Comparison of ENCODE assay signal across 19 cellular contexts in the genomic region with DNA sequence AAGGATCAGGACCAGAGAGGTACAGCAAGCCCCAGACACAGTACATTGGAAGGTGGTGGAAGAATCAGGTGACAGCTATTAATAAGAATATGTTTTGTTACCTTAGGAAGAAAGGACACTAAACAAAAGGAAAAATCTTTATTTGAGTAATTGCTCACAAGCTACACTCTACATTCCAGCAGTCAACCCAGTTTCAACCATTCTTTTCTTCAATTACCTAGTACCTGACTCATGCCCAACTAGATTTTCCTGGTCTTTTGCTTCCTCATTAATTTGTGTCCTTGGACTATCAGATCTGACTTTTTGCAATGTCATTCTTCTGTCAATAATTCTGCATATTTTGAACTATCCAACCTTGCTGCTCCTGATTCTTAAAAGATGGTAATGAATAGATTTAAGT. TPM values are rescaled to one million over a fixed set of nuclear protein-coding genes. Genes with fewer than 3 reads are reported as not detected.
A peak's percentile ranks its signal among the peaks of the same experiment; 100 is the strongest.
DNase-seq lines count a peak whose midpoint lies in the region; ATAC-seq, FAIRE-seq and TF ChIP-seq lines count a peak whose summit lies in the region.
"Had no signal": no experiment of that assay in that cellular context is flagged by ENCODE, and none has a peak within 500 bp of the region (broad histone marks: within the 10 kb centered on the region; RNA-seq: fewer than 3 reads in every experiment).

No MANE protein-coding gene starts in this region.

- H3K36me3 ChIP-seq in mammary epithelial cell (ENCODE audit: insufficient read depth, low read length) = no peaks in the 10 kb centered on the region
- no peaks in the 10 kb centered on the region for H3K36me3 ChIP-seq in pancreas
- H3K36me3 ChIP-seq: BLaER1 treated with 17β-estradiol and CSF1 and Interleukin-3, amounts not matched to agents 10 nM and 100 nM had no signal

- H3K27ac ChIP-seq in mammary epithelial cell (ENCODE audit: insufficient read depth, low read depth, low read length) (no peak overlapping the region), epithelial cell of prostate (peak overlapping the region; percentile 77), pancreas (no peak overlapping the region)
- H3K27ac ChIP-seq: BLaER1 treated with 17β-estradiol and CSF1 and Interleukin-3, amounts not matched to agents 10 nM and 100 nM had no signal

- ATAC-seq in pancreas (no peak), GM18873 (IDR thresholded peaks at IDR 0.05; ENCODE audit: low FRiP score, unreplicated experiment) (no peak)
- ATAC-seq in stimulated activated memory B cell treated with anti-CD40 and anti-IgM and Interleukin-4, amounts not matched to agents 10 μg/mL and 1 μg/mL and 100 μg/mL, for 72 hours = no peak
- ATAC-seq: HCT116 had no signal

- DNase-seq in mammary epithelial cell = peak; percentile 11
- no peak for DNase-seq in MCF 10A (ENCODE audit: unreplicated experiment)
- DNase-seq in epithelial cell of prostate (ENCODE audit: low read depth, low spot score) = no peak
- DNase-seq in pancreas = no peak
- DNase-seq in chondrocyte (ENCODE audit: low spot score) = no peak
- no peak for DNase-seq in NCI-H345 treated with DMSO at 0.1 percent for 48 hours (lab: John Stamatoyannopoulos, UW; ENCODE audit: unreplicated experiment)
- DNase-seq: 8988T; CD4-positive, CD25-positive, alpha-beta regulatory T cell; DND-41; GDM1; IMR-90 had no signal

- no peak for TF ChIP-seq CTCF in mammary epithelial cell (conservative IDR thresholded peaks at IDR 0.05 in 1 of 2, IDR thresholded peaks at IDR 0.05 in 1 of 2; ENCODE audit: extremely low read depth in 1 of 2, insufficient read depth in 1 of 2, low read depth in 1 of 2, low read length in 2 of 2)
- no peak for TF ChIP-seq CTCF in MCF 10A (IDR thresholded peaks at IDR 0.05; ENCODE audit: unreplicated experiment)
- no peak for TF ChIP-seq CTCF in pancreas (IDR thresholded peaks at IDR 0.05)
- no peak for TF ChIP-seq CTCF in chondrocyte (IDR thresholded peaks at IDR 0.05)

- CTCF ChIA-PET in mammary epithelial cell (lab: Charles Lee; ENCODE audit: low non-redundant PET) = no interaction called here
- CTCF ChIA-PET in MCF 10A (lab: Yijun Ruan, JAX) = no interaction called here

- H3K4me3 Mint-ChIP-seq in MCF 10A (ENCODE audit: unreplicated experiment) (no peak overlapping the region), chondrocyte (ENCODE audit: unreplicated experiment) (no peak overlapping the region)
- H3K4me3 Mint-ChIP-seq in stimulated activated memory B cell treated with anti-CD40 and anti-IgM and Interleukin-4, amounts not matched to agents 10 μg/mL and 1 μg/mL and 100 μg/mL, for 72 hours = no peak overlapping the region
- H3K4me3 Mint-ChIP-seq: CD4-positive, CD25-positive, alpha-beta regulatory T cell had no signal

- H3K4me1 ChIP-seq in mammary epithelial cell (ENCODE audit: insufficient read depth, low read length) = no peaks in the 10 kb centered on the region
- H3K4me1 ChIP-seq in pancreas = no peaks in the 10 kb centered on the region
- H3K4me1 ChIP-seq: BLaER1 treated with 17β-estradiol and CSF1 and Interleukin-3, amounts not matched to agents 10 nM and 100 nM had no signal

- POLR2A ChIA-PET in MCF 10A (lab: Yijun Ruan, JAX) = no interaction called here

- H3K9ac ChIP-seq in mammary epithelial cell (ENCODE audit: insufficient read depth, low read length) = no peak overlapping the region
- H3K9ac ChIP-seq: BLaER1 treated with 17β-estradiol and CSF1 and Interleukin-3, amounts not matched to agents 10 nM and 100 nM had no signal

- H3K4me3 ChIP-seq in mammary epithelial cell (replicated peaks in 1 of 3; ENCODE audit: insufficient read depth in 1 of 3, low read depth in 2 of 3, low read length in 3 of 3) (no peak overlapping the region), pancreas (no peak overlapping the region)
- H3K4me3 ChIP-seq: BLaER1 treated with 17β-estradiol and CSF1 and Interleukin-3, amounts not matched to agents 10 nM and 100 nM had no signal

- BruUV-seq in mammary epithelial cell (replicated peaks; lab: Mats Ljungman, UMichigan) (no TSS peak), MCF 10A (replicated peaks; lab: Mats Ljungman, UMichigan) (no TSS peak)

- no peaks in the 10 kb centered on the region for H3K4me1 Mint-ChIP-seq in MCF 10A (ENCODE audit: insufficient read depth, unreplicated experiment)
- no peaks in the 10 kb centered on the region for H3K4me1 Mint-ChIP-seq in stimulated activated memory B cell treated with anti-CD40 and anti-IgM and Interleukin-4, amounts not matched to agents 10 μg/mL and 1 μg/mL and 100 μg/mL, for 72 hours
- no peaks in the 10 kb centered on the region for H3K4me1 Mint-ChIP-seq in chondrocyte (ENCODE audit: low read depth)
- H3K4me1 Mint-ChIP-seq: CD4-positive, CD25-positive, alpha-beta regulatory T cell had no signal

- no peaks in the 10 kb centered on the region for H4K20me1 ChIP-seq in mammary epithelial cell (ENCODE audit: insufficient read depth, low read length)

- intact Hi-C loops in mammary epithelial cell (cut with micrococcal nuclease) = no loop called here
- intact Hi-C loops in MCF 10A (cut with micrococcal nuclease) = no loop called here
- intact Hi-C loops in pancreas (cut with DNase I) = no loop called here

- in situ Hi-C loops in mammary epithelial cell (cut with MboI; ENCODE audit: low sequenced_read_pairs in 2 of 2) = no loop called here

- H3K9me3 Mint-ChIP-seq in MCF 10A (ENCODE audit: unreplicated experiment) = no peaks in the 10 kb centered on the region
- no peaks in the 10 kb centered on the region for H3K9me3 Mint-ChIP-seq in stimulated activated memory B cell treated with anti-CD40 and anti-IgM and Interleukin-4, amounts not matched to agents 10 μg/mL and 1 μg/mL and 100 μg/mL, for 72 hours
- H3K9me3 Mint-ChIP-seq in chondrocyte (ENCODE audit: low read depth) = peaks cover 12% of the 10 kb centered on the region

- dilution Hi-C loops in mammary epithelial cell (cut with HindIII; ENCODE audit: low sequenced_read_pairs) = no loop called here

- H3K27me3 Mint-ChIP-seq in MCF 10A (ENCODE audit: insufficient read depth, unreplicated experiment) = peaks cover 48% of the 10 kb centered on the region
- no peaks in the 10 kb centered on the region for H3K27me3 Mint-ChIP-seq in stimulated activated memory B cell treated with anti-CD40 and anti-IgM and Interleukin-4, amounts not matched to agents 10 μg/mL and 1 μg/mL and 100 μg/mL, for 72 hours
- no peaks in the 10 kb centered on the region for H3K27me3 Mint-ChIP-seq in chondrocyte (ENCODE audit: low read depth)
- H3K27me3 Mint-ChIP-seq: CD4-positive, CD25-positive, alpha-beta regulatory T cell had no signal

- H3K27ac Mint-ChIP-seq in MCF 10A (ENCODE audit: low read depth, unreplicated experiment) = no peak overlapping the region
- no peak overlapping the region for H3K27ac Mint-ChIP-seq in stimulated activated memory B cell treated with anti-CD40 and anti-IgM and Interleukin-4, amounts not matched to agents 10 μg/mL and 1 μg/mL and 100 μg/mL, for 72 hours
- H3K27ac Mint-ChIP-seq in chondrocyte (ENCODE audit: unreplicated experiment) = no peak overlapping the region
- H3K27ac Mint-ChIP-seq: CD4-positive, CD25-positive, alpha-beta regulatory T cell had no signal

- H3K9me3 ChIP-seq in mammary epithelial cell (replicated peaks; ENCODE audit: insufficient read depth, low read length) (no peaks in the 10 kb centered on the region), pancreas (no peaks in the 10 kb centered on the region)

- H3K4me2 ChIP-seq in mammary epithelial cell (ENCODE audit: insufficient read depth, low read depth, low read length) = no peak overlapping the region
- H3K4me2 ChIP-seq: BLaER1 treated with 17β-estradiol and CSF1 and Interleukin-3, amounts not matched to agents 10 nM and 100 nM had no signal

- H3K36me3 Mint-ChIP-seq in MCF 10A (ENCODE audit: insufficient read depth, unreplicated experiment) (no peaks in the 10 kb centered on the region), chondrocyte (ENCODE audit: low read depth) (no peaks in the 10 kb centered on the region)
- H3K36me3 Mint-ChIP-seq in stimulated activated memory B cell treated with anti-CD40 and anti-IgM and Interleukin-4, amounts not matched to agents 10 μg/mL and 1 μg/mL and 100 μg/mL, for 72 hours = no peaks in the 10 kb centered on the region
- H3K36me3 Mint-ChIP-seq: CD4-positive, CD25-positive, alpha-beta regulatory T cell had no signal

- H3K27me3 ChIP-seq in mammary epithelial cell (ENCODE audit: insufficient read depth, low read length) (no peaks in the 10 kb centered on the region), pancreas (peaks cover 0 to 3% (median 0%) of the 10 kb centered on the region in 4 donors)

- peak; percentile 65 for FAIRE-seq in pancreas (lab: Jason Lieb, UNC)
- FAIRE-seq: GM12892, GM19239 had no signal

- H2AFZ ChIP-seq in mammary epithelial cell (ENCODE audit: low read depth, low read length) = no peak overlapping the region

- H3K79me2 ChIP-seq in mammary epithelial cell (ENCODE audit: insufficient read depth, low read length) = no peaks in the 10 kb centered on the region

RNA-seq across cellular contexts. Expression of gene GLRA2, which starts 22.5 kb away (rescaled TPM):
- not detected for total RNA-seq in mammary epithelial cell
- not detected for polyA plus RNA-seq in mammary epithelial cell
- not detected for polyA minus RNA-seq in mammary epithelial cell
- not detected in 2 replicates for total RNA-seq in MCF 10A (2022)
- total RNA-seq in pancreas = not detected
- under 1 TPM in 1 of 2 donors, not detected in 1; 0.05 TPM for polyA plus RNA-seq in pancreas
- total RNA-seq in chondrocyte = not detected in 3 replicates
- total RNA-seq: CD4-positive, CD25-positive, alpha-beta regulatory T cell; H4; HT-29; IMR-90 had no signal
- polyA plus RNA-seq: CD4-positive, CD25-positive, alpha-beta regulatory T cell; IMR-90 had no signal
